12 cellular contexts compared by ENCODE assay signal in the genomic region with DNA sequence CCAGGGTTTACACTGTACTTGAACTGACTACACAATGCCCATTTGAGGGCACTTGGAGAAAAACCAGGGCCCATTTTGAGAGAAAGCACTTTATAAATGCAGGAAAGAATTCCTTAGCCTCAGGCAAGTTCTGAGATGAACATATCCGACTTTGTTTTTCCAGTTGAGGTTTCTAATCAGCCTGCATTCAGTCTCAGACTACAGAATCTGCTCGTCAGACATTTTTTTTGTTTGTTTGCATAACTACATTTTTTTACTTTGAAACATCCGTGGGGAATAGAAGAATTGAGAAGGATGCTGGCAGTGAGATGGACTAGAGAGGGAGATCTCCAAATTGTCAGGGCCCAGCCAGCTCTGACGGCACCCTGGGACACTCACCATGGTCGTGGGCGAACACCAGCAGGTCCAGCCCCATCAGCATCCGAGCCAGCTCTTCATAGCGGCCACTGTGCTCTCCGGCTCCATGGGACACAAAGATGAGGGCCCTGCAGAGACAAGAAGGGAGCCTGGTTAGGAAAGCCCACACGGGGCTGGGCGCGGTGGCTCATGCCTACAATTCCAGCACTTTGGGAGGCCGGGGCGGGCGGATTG. TPM values are rescaled to one million over a fixed set of nuclear protein-coding genes. Genes with fewer than 3 reads are reported as not detected.
DNase-seq lines count a peak whose midpoint lies in the region; ATAC-seq and TF ChIP-seq lines count a peak whose summit lies in the region.
"Had no signal": no experiment of that assay in that cellular context is flagged by ENCODE, and none has a peak within 500 bp of the region (broad histone marks: within the 10 kb centered on the region; RNA-seq: fewer than 3 reads in every experiment).

No MANE protein-coding gene starts in this region.

- H3K9me3 Mint-ChIP-seq in progenitor cell of endocrine pancreas (ENCODE audit: low read depth), result peaks cover 6% of the 10 kb centered on the region

- intact Hi-C loops in sciatic nerve (cut with DNase I), result no loop called here

- H3K4me1 Mint-ChIP-seq in progenitor cell of endocrine pancreas (ENCODE audit: low read depth), result no peaks in the 10 kb centered on the region
- H3K4me1 Mint-ChIP-seq: CD4-positive, CD25-positive, alpha-beta regulatory T cell had no signal

- H3K4me3 ChIP-seq in AG10803 (ENCODE audit: low read length), result no peak overlapping the region
- H3K4me3 ChIP-seq in fibroblast of villous mesenchyme (ENCODE audit: low read depth, low read length), result no peak overlapping the region

- ATAC-seq in sciatic nerve, result peak; percentile 57
- ATAC-seq in HG03280 (IDR thresholded peaks at IDR 0.05; ENCODE audit: unreplicated experiment), result no peak
- ATAC-seq: activated CD8-positive, alpha-beta T cell treated with anti-CD3 and anti-CD28 coated beads, Interleukin-2, amount 10 ng/mL, durations not matched to agents 7 days and 5 days had no signal

- H3K27me3 Mint-ChIP-seq in progenitor cell of endocrine pancreas, result peaks cover 50% of the 10 kb centered on the region

- TF ChIP-seq CTCF in AG10803 (conservative IDR thresholded peaks at IDR 0.05; ENCODE audit: low read length) (no peak), fibroblast of villous mesenchyme (IDR thresholded peaks at IDR 0.05; ENCODE audit: insufficient read depth, low read depth, low read length) (no peak), progenitor cell of endocrine pancreas (IDR thresholded peaks at IDR 0.05; ENCODE audit: unreplicated experiment) (no peak)

- DNase-seq in AG10803 (ENCODE audit: low read depth) (peak; percentile 90), T1000 (lab: John Stamatoyannopoulos, UW) (peak; percentile 29), fibroblast of villous mesenchyme (ENCODE audit: low read depth) (peak; percentile 78), sciatic nerve (ENCODE audit: low spot score) (no peak), GOT3 (lab: John Stamatoyannopoulos, UW) (no peak), progenitor cell of endocrine pancreas (ENCODE audit: low spot score, unreplicated experiment) (no peak)
- DNase-seq in NK-92 treated with Interleukin-12 subunit alpha and Interleukin-12 subunit beta, amount 100 ng/mL, for 24 hours (lab: John Stamatoyannopoulos, UW), result no peak
- DNase-seq: activated CD8-positive, alpha-beta T cell treated with anti-CD3 and anti-CD28 coated beads, Interleukin-2, amount 10 ng/mL, durations not matched to agents 7 days and 5 days; activated naive CD8-positive, alpha-beta T cell treated with anti-CD3 and anti-CD28 coated beads, Interleukin-2, amount 10 ng/mL, durations not matched to agents 7 days and 5 days; CD4-positive, CD25-positive, alpha-beta regulatory T cell; stimulated activated CD8-positive, alpha-beta memory T cell treated with anti-CD3 and anti-CD28 coated beads, Interleukin-4, amount 100 ng/mL, for 48 hours had no signal

- no peaks in the 10 kb centered on the region for H3K36me3 Mint-ChIP-seq in progenitor cell of endocrine pancreas (ENCODE audit: insufficient read depth)
- H3K36me3 Mint-ChIP-seq: CD4-positive, CD25-positive, alpha-beta regulatory T cell had no signal

- no peak overlapping the region for H3K27ac Mint-ChIP-seq in progenitor cell of endocrine pancreas
- H3K27ac Mint-ChIP-seq: activated CD8-positive, alpha-beta T cell treated with anti-CD3 and anti-CD28 coated beads, Interleukin-2, amount 10 ng/mL, durations not matched to agents 7 days and 5 days; activated naive CD8-positive, alpha-beta T cell treated with anti-CD3 and anti-CD28 coated beads, Interleukin-2, amount 10 ng/mL, durations not matched to agents 7 days and 5 days; CD4-positive, CD25-positive, alpha-beta regulatory T cell had no signal

- no peak overlapping the region for H3K4me3 Mint-ChIP-seq in progenitor cell of endocrine pancreas (ENCODE audit: low read depth)
- H3K4me3 Mint-ChIP-seq: activated CD8-positive, alpha-beta T cell treated with anti-CD3 and anti-CD28 coated beads, Interleukin-2, amount 10 ng/mL, durations not matched to agents 7 days and 5 days; activated naive CD8-positive, alpha-beta T cell treated with anti-CD3 and anti-CD28 coated beads, Interleukin-2, amount 10 ng/mL, durations not matched to agents 7 days and 5 days; CD4-positive, CD25-positive, alpha-beta regulatory T cell had no signal

RNA-seq across cellular contexts. Expression of gene MGLL, which starts 40.8 kb away (rescaled TPM):
- total RNA-seq in fibroblast of villous mesenchyme, result 82.1 and 141 TPM in 2 replicates
- 178 TPM for total RNA-seq in sciatic nerve
- 0.43 and 0.62 TPM in 2 replicates for total RNA-seq in progenitor cell of endocrine pancreas

Comparison
In these comparisons a context has a peak if more than half of its experiments do, and no peak if none do; other contexts are left out.
1. DNase-seq: peak in AG10803 (single experiment), T1000 (single experiment) and fibroblast of villous mesenchyme (single experiment); none in sciatic nerve (single experiment), GOT3 (single experiment), NK-92 treated with Interleukin-12 subunit alpha and Interleukin-12 subunit beta, amount 100 ng/mL, for 24 hours (single experiment) and progenitor cell of endocrine pancreas (single experiment).
2. RNA of gene MGLL, which starts 40.8 kb away (total RNA-seq): 178 TPM in sciatic nerve (single experiment) and 82.1 to 141 TPM in fibroblast of villous mesenchyme; 0.43 to 0.62 TPM in progenitor cell of endocrine pancreas; every median in the first group is over 10 times any median in the second.